In genomic region chr15:29528276-29528675, GRCh38 we compare ENCODE assay signal across 20 cellular contexts.
"Had no signal": no experiment of that assay in that cellular context is flagged by ENCODE, and none has a peak within 500 bp of the region (broad histone marks: within the 10 kb centered on the region; RNA-seq: fewer than 3 reads in every experiment).

No MANE protein-coding gene starts in this region.

- H3K9me3 ChIP-seq: adrenal gland, breast epithelium, esophagus muscularis mucosa, tibial artery had no signal

- H3K27ac ChIP-seq: adrenal gland, breast epithelium, esophagus muscularis mucosa, hepatocyte, tibial artery, VCaP had no signal

- H3K27me3 ChIP-seq: adrenal gland, breast epithelium, esophagus muscularis mucosa, hepatocyte, tibial artery had no signal

- H3K4me3 ChIP-seq: adrenal gland, breast epithelium, esophagus muscularis mucosa, hepatocyte, tibial artery had no signal

- DNase-seq: activated CD4-positive, alpha-beta T cell treated with anti-CD3 and anti-CD28 coated beads for 1 hour; activated CD4-positive, alpha-beta T cell treated with anti-CD3 and anti-CD28 coated beads, Interleukin-2, amount 50 U/mL, for 4 hours; activated gamma-delta T cell; activated T-cell treated with anti-CD3 and anti-CD28 coated beads, Interleukin-2, amount 50 U/mL, for 72 hours; adrenal gland; effector CD8-positive, alpha-beta T cell; mammary epithelial cell; midbrain; nephron progenitor cell; nucleus accumbens; stimulated activated CD8-positive, alpha-beta memory T cell treated with anti-CD3 and anti-CD28 coated beads, Interleukin-4, amount 100 ng/mL, for 48 hours; stimulated activated naive CD4-positive, alpha-beta T cell; T-helper 1 cell; T-helper 9 cell; tibial artery had no signal

- ATAC-seq: activated T-cell treated with anti-CD3 and anti-CD28 coated beads, Interleukin-2, amount 50 U/mL, for 72 hours; left lobe of liver had no signal

- H3K4me1 ChIP-seq: adrenal gland, breast epithelium, esophagus muscularis mucosa, tibial artery had no signal

- H3K36me3 ChIP-seq: adrenal gland, breast epithelium, esophagus muscularis mucosa, tibial artery had no signal
